Comparison of ENCODE assay signal across 8 cellular contexts in the genomic region with DNA sequence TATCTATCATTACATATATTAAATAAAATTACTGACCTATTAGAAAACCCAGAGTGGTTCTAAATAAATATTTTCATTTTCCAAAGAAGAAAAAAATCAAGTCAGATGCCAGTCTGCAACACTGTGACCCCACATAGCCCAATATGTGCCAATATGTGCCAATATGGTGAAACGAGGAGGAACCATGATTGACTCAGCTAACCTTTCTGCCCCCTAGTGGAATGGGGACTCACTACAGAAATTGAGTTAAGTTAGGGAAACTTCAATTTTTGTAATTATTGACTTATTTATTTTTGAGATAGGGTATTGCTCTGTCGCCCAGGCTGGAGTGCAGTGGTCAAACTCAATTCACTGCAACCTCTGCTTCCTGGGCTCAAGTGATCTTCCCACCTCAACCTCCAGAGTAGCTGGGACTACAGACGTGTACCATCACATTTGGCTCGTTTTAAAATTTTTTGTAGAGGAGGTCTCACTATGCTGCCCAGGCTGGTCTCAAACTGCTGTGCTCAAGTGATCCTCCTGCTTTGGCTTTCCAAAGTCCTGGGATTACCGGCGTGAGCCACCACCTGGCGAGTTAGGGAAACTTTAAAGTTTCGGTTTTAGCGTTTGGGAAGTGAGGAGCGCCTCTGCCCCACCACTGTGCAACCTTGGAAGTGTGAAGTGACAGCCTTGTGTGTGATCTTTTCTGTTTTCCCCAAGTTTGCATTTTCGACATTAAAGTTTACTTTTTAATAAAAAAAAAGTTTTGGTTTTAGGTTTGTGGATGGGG.
DNase-seq lines count a peak whose midpoint lies in the region; ATAC-seq and TF ChIP-seq lines count a peak whose summit lies in the region.

No MANE protein-coding gene starts in this region.

- H3K4me1 ChIP-seq in esophagus squamous epithelium: peaks cover 0 to 12% (median 0%) of the 10 kb centered on the region in 3 donors

- no peaks in the 10 kb centered on the region for H3K9me3 ChIP-seq in esophagus squamous epithelium

- peaks cover 12 to 17% of the 10 kb centered on the region in 2 donors for H3K27me3 Mint-ChIP-seq in stimulated activated naive B cell treated with anti-CD40 and anti-IgM and Interleukin-4, amounts not matched to agents 10 μg/mL and 1 μg/mL and 100 μg/mL, for 72 hours

- no peaks in the 10 kb centered on the region for H3K36me3 ChIP-seq in esophagus squamous epithelium

- no peaks in the 10 kb centered on the region for H3K27me3 ChIP-seq in esophagus squamous epithelium

- TF ChIP-seq CTCF in esophagus squamous epithelium (IDR thresholded peaks at IDR 0.05) (peak in 5 of 6 experiments; percentile 17 to 54 (median 38)), coronary artery (IDR thresholded peaks at IDR 0.05) (no peak)

- peak; percentile 45 to 56 for ATAC-seq in stimulated activated naive B cell treated with anti-CD40 and anti-IgM and Interleukin-4, amounts not matched to agents 10 μg/mL and 1 μg/mL and 100 μg/mL, for 72 hours (replicated peaks)
- no peak for ATAC-seq in HG03439 (IDR thresholded peaks at IDR 0.05; ENCODE audit: unreplicated experiment)

- intact Hi-C loops in esophagus squamous epithelium (cut with DNase I): no loop called here

- peaks cover 6 to 8% of the 10 kb centered on the region in 2 donors for H3K4me1 Mint-ChIP-seq in stimulated activated naive B cell treated with anti-CD40 and anti-IgM and Interleukin-4, amounts not matched to agents 10 μg/mL and 1 μg/mL and 100 μg/mL, for 72 hours

- no peak overlapping the region for H3K27ac Mint-ChIP-seq in stimulated activated naive B cell treated with anti-CD40 and anti-IgM and Interleukin-4, amounts not matched to agents 10 μg/mL and 1 μg/mL and 100 μg/mL, for 72 hours

- DNase-seq in AML-193 (lab: John Stamatoyannopoulos, UW) (peak; percentile 27 to 31), GM03348 (ENCODE audit: low spot score) (peak; percentile 51), NCI-H460 (ENCODE audit: extremely low read depth, low read depth) (peak; percentile 26), esophagus squamous epithelium (lab: John Stamatoyannopoulos, UW) (no peak), coronary artery (ENCODE audit: low spot score) (no peak), DMS153 treated with DMSO at 0.1 percent for 48 hours (lab: John Stamatoyannopoulos, UW; ENCODE audit: unreplicated experiment) (no peak)
- DNase-seq in stimulated activated naive B cell treated with anti-CD40 and anti-IgM and Interleukin-4, amounts not matched to agents 10 μg/mL and 1 μg/mL and 100 μg/mL, for 72 hours: no peak

- H3K4me3 ChIP-seq in esophagus squamous epithelium: no peak overlapping the region
- no peak overlapping the region for H3K4me3 ChIP-seq in coronary artery

- H3K27ac ChIP-seq in esophagus squamous epithelium (no peak overlapping the region), coronary artery (no peak overlapping the region)

- WGBS in esophagus squamous epithelium, 2 donors: 57 to 65% methylated on average over 11 of the region's 11 CpGs

- no peaks in the 10 kb centered on the region for H3K36me3 Mint-ChIP-seq in stimulated activated naive B cell treated with anti-CD40 and anti-IgM and Interleukin-4, amounts not matched to agents 10 μg/mL and 1 μg/mL and 100 μg/mL, for 72 hours

- H3K4me3 Mint-ChIP-seq in stimulated activated naive B cell treated with anti-CD40 and anti-IgM and Interleukin-4, amounts not matched to agents 10 μg/mL and 1 μg/mL and 100 μg/mL, for 72 hours: no peak overlapping the region

- no peak for TF ChIP-seq POLR2A in esophagus squamous epithelium (IDR thresholded peaks at IDR 0.05)

- no peaks in the 10 kb centered on the region for H3K9me3 Mint-ChIP-seq in stimulated activated naive B cell treated with anti-CD40 and anti-IgM and Interleukin-4, amounts not matched to agents 10 μg/mL and 1 μg/mL and 100 μg/mL, for 72 hours

Comparison
In these comparisons a context has a peak if more than half of its experiments do, and no peak if none do; other contexts are left out.
1. DNase-seq: peak in AML-193 (2 of 2), GM03348 (single experiment) and NCI-H460 (single experiment); none in esophagus squamous epithelium (single experiment), stimulated activated naive B cell treated with anti-CD40 and anti-IgM and Interleukin-4, amounts not matched to agents 10 μg/mL and 1 μg/mL and 100 μg/mL, for 72 hours (single experiment), coronary artery (single experiment) and DMS153 treated with DMSO at 0.1 percent for 48 hours (single experiment).